Comparison of ENCODE assay signal across 9 cellular contexts in the genomic region with DNA sequence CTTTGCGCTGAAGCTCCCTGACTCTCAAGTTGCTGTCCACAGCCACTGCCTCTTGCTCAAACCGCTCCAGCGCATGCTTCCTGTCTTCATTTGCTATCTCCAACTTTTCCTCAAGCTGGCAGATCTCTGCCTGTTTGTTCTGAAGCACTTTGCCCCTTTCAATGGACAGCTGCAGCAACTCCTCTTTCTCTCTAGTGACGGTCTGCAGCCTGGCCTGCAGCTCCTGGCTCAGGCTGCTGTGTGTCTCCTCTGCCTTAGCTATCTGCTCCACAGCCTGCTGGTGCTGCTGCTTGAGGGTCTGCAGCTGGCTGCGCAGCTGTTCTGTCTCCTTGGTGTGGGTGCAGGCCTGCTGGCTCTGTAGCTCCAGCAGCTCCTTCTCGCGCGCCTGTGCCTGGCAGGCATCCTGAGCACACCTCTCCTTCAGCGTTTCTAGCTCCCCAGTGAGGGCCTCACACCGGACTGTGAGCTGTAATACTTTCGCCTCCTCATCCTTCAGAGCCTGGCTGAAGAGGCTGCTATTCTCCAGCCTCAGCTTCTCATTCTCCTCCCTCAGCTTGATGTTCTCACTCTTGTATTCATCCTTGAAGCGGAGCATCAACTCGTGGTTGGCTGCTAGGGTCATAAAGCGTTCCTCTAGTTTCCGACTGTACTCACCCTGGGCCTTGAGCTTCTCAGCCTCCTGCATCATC. TPM values are rescaled to one million over a fixed set of nuclear protein-coding genes. Genes with fewer than 3 reads are reported as not detected.
A peak's percentile ranks its signal among the peaks of the same experiment; 100 is the strongest.
DNase-seq lines count a peak whose midpoint lies in the region; ATAC-seq and TF ChIP-seq lines count a peak whose summit lies in the region.
"Had no signal": no experiment of that assay in that cellular context is flagged by ENCODE, and none has a peak within 500 bp of the region (broad histone marks: within the 10 kb centered on the region; RNA-seq: fewer than 3 reads in every experiment).

No MANE protein-coding gene starts in this region.

- H3K4me3 ChIP-seq in kidney epithelial cell (ENCODE audit: low read depth, low read length): peak overlapping the region; percentile 12

- H3K27me3 ChIP-seq in kidney epithelial cell (ENCODE audit: control insufficient read depth, insufficient read depth, low read length) (no peaks in the 10 kb centered on the region), foreskin keratinocyte (peaks cover 2% of the 10 kb centered on the region)

- TF ChIP-seq CTCF in kidney epithelial cell (IDR thresholded peaks at IDR 0.05; ENCODE audit: insufficient read depth, low read length, poor library complexity, severe bottlenecking) (no peak), foreskin keratinocyte (conservative IDR thresholded peaks at IDR 0.05) (no peak)

- H3K36me3 ChIP-seq in kidney epithelial cell (ENCODE audit: control insufficient read depth, insufficient read depth, low read length): no peaks in the 10 kb centered on the region

- intact Hi-C loops in Right ventricle myocardium superior (cut with DNase I): no loop called here
- intact Hi-C loops in Right ventricle myocardium inferior (cut with DNase I): loop anchor here (10.0 kb wide), 1 partner anchor 610 kb away; no protein-coding TSS in a partner anchor

- ATAC-seq in Right ventricle myocardium superior (ENCODE audit: poor library complexity): no peak
- no peak for ATAC-seq in Right ventricle myocardium inferior
- no peak for ATAC-seq in foreskin keratinocyte
- no peak for ATAC-seq in GM19455 (IDR thresholded peaks at IDR 0.05; ENCODE audit: unreplicated experiment)

- no peak overlapping the region for H3K27ac ChIP-seq in foreskin keratinocyte

- H3K4me1 ChIP-seq in foreskin keratinocyte: peaks cover 3% of the 10 kb centered on the region

- DNase-seq in Right ventricle myocardium superior (peak; percentile 48), Right ventricle myocardium inferior (ENCODE audit: missing footprints) (no peak), kidney epithelial cell (ENCODE audit: low read depth) (no peak), EL (no peak), foreskin keratinocyte (no peak)
- DNase-seq: activated effector memory CD4-positive, alpha-beta T cell treated with anti-CD3 and anti-CD28 coated beads, Interleukin-2, amount 50 U/mL, for 16 hours; CD4-positive, CD25-positive, alpha-beta regulatory T cell; naive B cell had no signal

RNA-seq across cellular contexts. Expression of gene CCDC89, which starts 0.7 kb away (rescaled TPM):
- total RNA-seq in Right ventricle myocardium superior (0.97 TPM), Right ventricle myocardium inferior (0.22 TPM), kidney epithelial cell (2.0 and 2.2 TPM in 2 replicates), foreskin keratinocyte (0.14 and 0.51 TPM in 2 replicates)
- polyA plus RNA-seq in foreskin keratinocyte: 0.18 and 0.22 TPM in 2 replicates
- total RNA-seq: CD4-positive, CD25-positive, alpha-beta regulatory T cell had no signal
- polyA plus RNA-seq: CD4-positive, CD25-positive, alpha-beta regulatory T cell had no signal

RNA-seq across cellular contexts. Expression of gene CREBZF, which starts 20.3 kb away (rescaled TPM):
- total RNA-seq in Right ventricle myocardium superior (11.2 TPM), Right ventricle myocardium inferior (12.5 TPM), kidney epithelial cell (21.4 and 24.7 TPM in 2 replicates), foreskin keratinocyte (25.3 and 26.6 TPM in 2 replicates)
- polyA plus RNA-seq in foreskin keratinocyte: 7.1 and 8.5 TPM in 2 replicates

RNA-seq across cellular contexts. Expression of gene TMEM126A, which starts 37.5 kb away (rescaled TPM):
- total RNA-seq in Right ventricle myocardium superior (76.1 TPM), Right ventricle myocardium inferior (77.9 TPM), kidney epithelial cell (24.8 and 34.8 TPM in 2 replicates), foreskin keratinocyte (46.1 and 50.1 TPM in 2 replicates)
- polyA plus RNA-seq in foreskin keratinocyte: 68.2 and 69.5 TPM in 2 replicates

RNA-seq across cellular contexts. Expression of gene TMEM126B, which starts 56.9 kb away (rescaled TPM):
- 61.6 TPM for total RNA-seq in Right ventricle myocardium superior
- 64.3 TPM for total RNA-seq in Right ventricle myocardium inferior
- 53.1 and 71.7 TPM in 2 replicates for total RNA-seq in kidney epithelial cell
- total RNA-seq in foreskin keratinocyte: 58.8 and 59.8 TPM in 2 replicates
- polyA plus RNA-seq in foreskin keratinocyte: 58.5 and 65.6 TPM in 2 replicates

RNA-seq across cellular contexts. Expression of gene DLG2, which starts 58.1 kb away (rescaled TPM):
- total RNA-seq in Right ventricle myocardium superior (6.1 TPM), Right ventricle myocardium inferior (5.7 TPM), kidney epithelial cell (0.75 and 1.8 TPM in 2 replicates), foreskin keratinocyte (0.21 and 0.75 TPM in 2 replicates)
- 0.07 and 0.31 TPM in 2 replicates for polyA plus RNA-seq in foreskin keratinocyte
